19 cellular contexts compared by ENCODE assay signal in genomic region chr4:134215636-134216340, GRCh38. TPM values are rescaled to one million over a fixed set of nuclear protein-coding genes. Genes with fewer than 3 reads are reported as not detected.
DNase-seq lines count a peak whose midpoint lies in the region; ATAC-seq and TF ChIP-seq lines count a peak whose summit lies in the region.
"Had no signal": no experiment of that assay in that cellular context is flagged by ENCODE, and none has a peak within 500 bp of the region (broad histone marks: within the 10 kb centered on the region; RNA-seq: fewer than 3 reads in every experiment).

No MANE protein-coding gene starts in this region.

- peak overlapping the region; percentile 82 for H3K27ac Mint-ChIP-seq in mesothelial cell of epicardium

- H3K27ac ChIP-seq in RWPE2 (ENCODE audit: poor library complexity, severe bottlenecking), result peak overlapping the region; percentile 19
- H3K27ac ChIP-seq in effector memory CD4-positive, alpha-beta T cell (ENCODE audit: insufficient read depth, low read length, poor library complexity, severe bottlenecking), result no peak overlapping the region
- H3K27ac ChIP-seq: C4-2B had no signal

- no peaks in the 10 kb centered on the region for H3K4me1 ChIP-seq in RWPE2 (ENCODE audit: insufficient read depth, poor library complexity, severe bottlenecking)
- no peaks in the 10 kb centered on the region for H3K4me1 ChIP-seq in effector memory CD4-positive, alpha-beta T cell (ENCODE audit: control insufficient read depth, insufficient read depth, low read length, poor library complexity, severe bottlenecking)

- no peaks in the 10 kb centered on the region for H3K27me3 ChIP-seq in RWPE2 (ENCODE audit: insufficient read depth, poor library complexity, severe bottlenecking)
- H3K27me3 ChIP-seq in effector memory CD4-positive, alpha-beta T cell (replicated peaks; ENCODE audit: control insufficient read depth, insufficient read depth, low read length, poor library complexity, severe bottlenecking), result no peaks in the 10 kb centered on the region

- H3K9me3 ChIP-seq in RWPE2 (ENCODE audit: severe bottlenecking), result no peaks in the 10 kb centered on the region
- no peaks in the 10 kb centered on the region for H3K9me3 ChIP-seq in effector memory CD4-positive, alpha-beta T cell (ENCODE audit: control insufficient read depth, low read length)

- H3K4me3 ChIP-seq in RWPE2 (ENCODE audit: severe bottlenecking) (no peak overlapping the region), choroid plexus epithelial cell (ENCODE audit: low read depth, low read length) (no peak overlapping the region)
- no peak overlapping the region for H3K4me3 ChIP-seq in effector memory CD4-positive, alpha-beta T cell (ENCODE audit: insufficient read depth, low read depth, low read length, poor library complexity, severe bottlenecking)

- H3K4me1 Mint-ChIP-seq in mesothelial cell of epicardium, result peaks cover 21% of the 10 kb centered on the region

- peaks cover 12% of the 10 kb centered on the region for H3K9me3 Mint-ChIP-seq in mesothelial cell of epicardium

- peak; percentile 3 for DNase-seq in EL
- no peak for DNase-seq in RWPE2 (ENCODE audit: low spot score)
- DNase-seq in choroid plexus epithelial cell (ENCODE audit: low read depth), result peak; percentile 11
- DNase-seq in mesothelial cell of epicardium (ENCODE audit: low spot score in 2 of 2, unreplicated experiment in 2 of 2), result no peak
- no peak for DNase-seq in effector memory CD4-positive, alpha-beta T cell
- DNase-seq in T-helper 9 cell, result no peak
- no peak for DNase-seq in HuH-7 (ENCODE audit: low spot score)
- DNase-seq: AML-193, DMS79, GOT3, KG1, MV-4-11, NCI-H1417, NCI-H187, NCI-H345, NCI-H524 treated with DMSO at 0.1 percent for 48 hours, RPMI8226 had no signal

- H3K36me3 ChIP-seq in RWPE2 (ENCODE audit: low read depth), result no peaks in the 10 kb centered on the region
- no peaks in the 10 kb centered on the region for H3K36me3 ChIP-seq in effector memory CD4-positive, alpha-beta T cell (ENCODE audit: control insufficient read depth, insufficient read depth, low read length)

- peaks cover 5% of the 10 kb centered on the region for H3K36me3 Mint-ChIP-seq in mesothelial cell of epicardium

- ATAC-seq in RWPE2 (ENCODE audit: low read depth) (no peak), HG02588 (IDR thresholded peaks at IDR 0.05; ENCODE audit: unreplicated experiment) (no peak)

- TF ChIP-seq CTCF in RWPE2 (IDR thresholded peaks at IDR 0.05; ENCODE audit: poor library complexity, severe bottlenecking), result no peak
- no peak for TF ChIP-seq CTCF in choroid plexus epithelial cell (conservative IDR thresholded peaks at IDR 0.05; ENCODE audit: low read depth, low read length)
- TF ChIP-seq CTCF in mesothelial cell of epicardium (IDR thresholded peaks at IDR 0.05; ENCODE audit: unreplicated experiment), result no peak

- H3K4me3 Mint-ChIP-seq in mesothelial cell of epicardium, result no peak overlapping the region

- H3K27me3 Mint-ChIP-seq in mesothelial cell of epicardium (ENCODE audit: low read depth), result no peaks in the 10 kb centered on the region

RNA-seq across cellular contexts. Expression of gene PABPC4L, which starts 14.2 kb away (rescaled TPM):
- 14.5 to 15.0 TPM (median 14.8 TPM) in 3 replicates for total RNA-seq in mesothelial cell of epicardium

Comparison
In these comparisons a context has a peak if more than half of its experiments do, and no peak if none do; other contexts are left out.
1. DNase-seq: peak in EL (single experiment) and choroid plexus epithelial cell (single experiment); none in RWPE2 (single experiment), mesothelial cell of epicardium (0 of 2), effector memory CD4-positive, alpha-beta T cell (0 of 3), T-helper 9 cell (single experiment) and HuH-7 (single experiment).